Comparison of ENCODE assay signal across 1 cellular context in genomic region chr5:14246350-14247053, GRCh38.
TF ChIP-seq lines count a peak whose summit lies in the region.

No MANE protein-coding gene starts in this region.

TF ChIP-seq in SK-N-SH, 30 proteins besides CTCF, POLR2A, EP300 and RAD21 (continued from another document):
- TF ChIP-seq RCOR1 (IDR thresholded peaks at IDR 0.05; ENCODE audit: low read length) = no peak
- TF ChIP-seq MXI1 (IDR thresholded peaks at IDR 0.05; ENCODE audit: low read depth, low read length) = no peak
- no peak for TF ChIP-seq TEAD4 (IDR thresholded peaks at IDR 0.05; ENCODE audit: borderline replicate concordance, insufficient read depth)
- TF ChIP-seq REST (IDR thresholded peaks at IDR 0.05; ENCODE audit: low read depth, low read length) = no peak
- TF ChIP-seq NRF1 (IDR thresholded peaks at IDR 0.05; ENCODE audit: low read depth, low read length) = no peak
- TF ChIP-seq GATA2 (CRISPR knock-in tag; IDR thresholded peaks at IDR 0.05) = no peak
- TF ChIP-seq USF2 (IDR thresholded peaks at IDR 0.05; ENCODE audit: borderline replicate concordance, low read depth, low read length) = no peak
